ENCODE assay signal across 8 cellular contexts in genomic region chr16:67481561-67482259, GRCh38. TPM values are rescaled to one million over a fixed set of nuclear protein-coding genes. Genes with fewer than 3 reads are reported as not detected.
A peak's percentile ranks its signal among the peaks of the same experiment; 100 is the strongest.
DNase-seq lines count a peak whose midpoint lies in the region; ATAC-seq and TF ChIP-seq lines count a peak whose summit lies in the region.

No MANE protein-coding gene starts in this region.

- H3K4me1 ChIP-seq in colonic mucosa: peaks cover 14% of the 10 kb centered on the region

- intact Hi-C loops in colonic mucosa (cut with DNase I): loop anchor here (5.0 kb wide), 1 partner anchor 41 kb away; no protein-coding TSS in a partner anchor

- peak overlapping the region; percentile 38 to 99 for H3K9ac ChIP-seq in colonic mucosa (ENCODE audit: low read depth in 2 of 2, low read length in 2 of 2)

- H3K27ac ChIP-seq in colonic mucosa: peak overlapping the region; percentile 59

- H3K36me3 ChIP-seq in colonic mucosa: no peaks in the 10 kb centered on the region

- in situ Hi-C loops in G401 (cut with HindIII; ENCODE audit: low sequenced_read_pairs): loop anchor here (5.0 kb wide), 1 partner anchor 34 kb away; no protein-coding TSS in a partner anchor

- no peak for TF ChIP-seq CTCF in colonic mucosa (IDR thresholded peaks at IDR 0.05)

- peak overlapping the region; percentile 79 for H3K4me3 ChIP-seq in colonic mucosa

- no peaks in the 10 kb centered on the region for H3K9me3 ChIP-seq in colonic mucosa

- ATAC-seq in HG03108 (IDR thresholded peaks at IDR 0.05; ENCODE audit: unreplicated experiment): peak; percentile 11
- no peak for ATAC-seq in HG02970 (IDR thresholded peaks at IDR 0.05; ENCODE audit: low FRiP score, unreplicated experiment)
- no peak for ATAC-seq in GM18858 (IDR thresholded peaks at IDR 0.05; ENCODE audit: unreplicated experiment)

- H3K27me3 ChIP-seq in colonic mucosa: no peaks in the 10 kb centered on the region

- DNase-seq in G401 (ENCODE audit: low spot score) (peak; percentile 30), T-helper 2 cell (peak in 3 of 5 experiments; percentile 5 to 67 (median 37)), colonic mucosa (peak; percentile 79), medulla oblongata (ENCODE audit: extremely low spot score) (peak; percentile 21)
- DNase-seq in stimulated activated naive CD4-positive, alpha-beta T cell (lab: John Stamatoyannopoulos, UW): peak in 5 of 6 experiments; percentile 19 to 57 (median 37)

RNA-seq across cellular contexts. Expression of gene ATP6V0D1, which starts 0.8 kb away (rescaled TPM):
- 91.8 and 119 TPM in 2 replicates for total RNA-seq in G401 (2014; rRNA removed; shearing (Covaris generic))
- 100 to 1,000 TPM; 194 to 195 TPM for total RNA-seq in colonic mucosa

RNA-seq across cellular contexts. Expression of gene AGRP, which starts 1.6 kb away (rescaled TPM):
- total RNA-seq in G401 (2014; rRNA removed; shearing (Covaris generic)): not detected in 2 replicates
- not detected for total RNA-seq in colonic mucosa

RNA-seq across cellular contexts. Expression of gene RIPOR1, which starts 46.9 kb away (rescaled TPM):
- 4.1 and 11.5 TPM in 2 replicates for total RNA-seq in G401 (2014; rRNA removed; shearing (Covaris generic))
- total RNA-seq in colonic mucosa: 10 to 100 TPM; 14.4 to 19.0 TPM

RNA-seq across cellular contexts. Expression of gene HSD11B2, which starts 50.8 kb away (rescaled TPM):
- total RNA-seq in G401 (2014; rRNA removed; shearing (Covaris generic)): not detected in 2 replicates
- 100 to 1,000 TPM; 348 to 378 TPM for total RNA-seq in colonic mucosa

Comparison
In these comparisons a context has a peak if more than half of its experiments do, and no peak if none do; other contexts are left out.
1. DNase-seq: peak in every context shown above with its lines; median percentile 79 in colonic mucosa; 37 in T-helper 2 cell; 37 in stimulated activated naive CD4-positive, alpha-beta T cell; 30 in G401; 21 in medulla oblongata.